Comparison of ENCODE assay signal across 8 cellular contexts in the genomic region with DNA sequence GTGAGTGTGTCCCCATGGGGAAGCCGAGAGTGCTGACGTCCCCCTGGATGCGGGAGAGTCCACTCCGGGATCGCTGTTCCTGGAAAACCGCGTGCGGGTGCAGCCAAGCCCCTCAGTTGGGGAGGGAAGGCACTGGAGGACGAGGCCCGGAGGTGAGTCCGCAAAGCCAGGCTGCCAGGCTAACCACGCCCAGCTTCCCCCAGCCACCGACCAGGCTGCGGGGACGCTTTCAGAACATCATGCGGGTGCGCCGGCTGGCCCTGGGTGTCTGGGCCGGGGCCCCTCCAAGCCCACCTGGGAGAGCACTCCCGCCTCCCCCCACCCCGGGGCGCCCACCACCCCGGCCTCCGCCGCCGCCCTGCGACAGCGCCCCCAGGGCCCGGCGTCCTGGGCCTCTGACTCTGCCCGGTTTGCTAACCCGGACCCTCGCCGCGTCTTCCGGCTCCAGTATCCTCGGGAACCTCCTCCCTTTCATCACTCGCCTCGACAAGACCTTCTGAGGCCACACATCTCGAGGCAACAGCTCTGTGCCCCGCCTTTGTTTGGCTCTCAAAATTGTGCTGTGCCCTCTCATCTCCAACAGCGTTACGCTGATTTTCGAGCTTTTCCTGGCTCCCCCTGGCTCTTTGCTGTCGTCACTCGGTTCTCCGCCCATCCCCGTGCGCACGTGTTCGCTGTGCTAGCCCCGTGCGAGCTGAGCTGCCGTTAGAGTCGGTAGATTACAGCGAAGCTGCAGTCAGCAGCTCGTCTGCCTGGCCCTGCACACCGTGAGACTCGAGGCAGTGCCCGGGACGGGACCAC.
DNase-seq lines count a peak whose midpoint lies in the region; ATAC-seq and TF ChIP-seq lines count a peak whose summit lies in the region.

No MANE protein-coding gene starts in this region.

- no peak for TF ChIP-seq CTCF in astrocyte of the cerebellum (IDR thresholded peaks at IDR 0.05; ENCODE audit: low read depth, low read length, missing control alignments)

- DNase-seq in AG08396 (ENCODE audit: low spot score) (peak; percentile 71), T-helper 1 cell (peak in 3 of 5 donors; percentile 31 to 50 (median 48)), astrocyte of the cerebellum (ENCODE audit: low read depth) (peak; percentile 22), iPS-NIHi7 (ENCODE audit: extremely low spot score) (peak; percentile 67)
- peak; percentile 18 to 46 (median 27) for DNase-seq in stimulated activated CD4-positive, alpha-beta T cell treated with anti-CD3 and anti-CD28 coated beads, Interleukin-1b, Interleukin-23, amount 100 ng/mL, for 24 hours (ENCODE audit: low read depth in 4 of 4, low spot score in 1 of 4)

- H3K4me3 ChIP-seq in astrocyte of the cerebellum (ENCODE audit: low read depth, low read length), result peak overlapping the region; percentile 26

- ATAC-seq in HG03460 (IDR thresholded peaks at IDR 0.05; ENCODE audit: unreplicated experiment) (no peak), HG02759 (IDR thresholded peaks at IDR 0.05; ENCODE audit: unreplicated experiment) (no peak), GM21360 (IDR thresholded peaks at IDR 0.05; ENCODE audit: unreplicated experiment) (no peak)

- in situ Hi-C loops in astrocyte of the cerebellum (cut with HindIII; ENCODE audit: low sequenced_read_pairs), result no loop called here
